In genomic region chr14:47674546-47675238, GRCh38 we compare ENCODE assay signal across 14 cellular contexts. TPM values are rescaled to one million over a fixed set of nuclear protein-coding genes. Genes with fewer than 3 reads are reported as not detected.
DNase-seq lines count a peak whose midpoint lies in the region; ATAC-seq and TF ChIP-seq lines count a peak whose summit lies in the region.
"Had no signal": no experiment of that assay in that cellular context is flagged by ENCODE, and none has a peak within 500 bp of the region (broad histone marks: within the 10 kb centered on the region; RNA-seq: fewer than 3 reads in every experiment).

No MANE protein-coding gene starts in this region.

- ATAC-seq in gastrocnemius medialis: no peak
- ATAC-seq: T-helper 17 cell had no signal

- H3K9ac ChIP-seq in iPS-15b (ENCODE audit: low read depth, low read length): no peak overlapping the region

- no peak for TF ChIP-seq CTCF in gastrocnemius medialis (IDR thresholded peaks at IDR 0.05 in 4 of 5, conservative IDR thresholded peaks at IDR 0.05 in 1 of 5)

- TF ChIP-seq POLR2A in gastrocnemius medialis (IDR thresholded peaks at IDR 0.05): no peak

- peak overlapping the region; percentile 57 for H3K4me3 ChIP-seq in SJCRH30
- peak overlapping the region; percentile 83 for H3K4me3 ChIP-seq in iPS-15b (ENCODE audit: low read depth, low read length)
- H3K4me3 ChIP-seq in gastrocnemius medialis: peak overlapping the region; percentile 5 to 25 (median 6)
- H3K4me3 ChIP-seq: HAP-1 had no signal

- in situ Hi-C loops in gastrocnemius medialis (cut with MboI; ENCODE audit: low sequenced_read_pairs in 4 of 4): no loop called here

- DNase-seq in DMS53 (lab: John Stamatoyannopoulos, UW) (peak; percentile 61), DMS53 treated with DMSO at 0.1 percent for 48 hours (lab: John Stamatoyannopoulos, UW; ENCODE audit: unreplicated experiment) (no peak), SJCRH30 (peak; percentile 18 to 32), gastrocnemius medialis (no peak), LoVo (ENCODE audit: low spot score) (no peak), NCI-H1930 (lab: John Stamatoyannopoulos, UW) (no peak)
- no peak for DNase-seq in activated CD4-positive, alpha-beta T cell treated with anti-CD3 and anti-CD28 coated beads, Interleukin-2, amount 50 U/mL, for 4 hours
- DNase-seq: 8988T; activated naive CD8-positive, alpha-beta T cell treated with anti-CD3 and anti-CD28 coated beads for 36 hours; stimulated activated CD4-positive, alpha-beta T cell treated with anti-CD3 and anti-CD28 coated beads, Interleukin-2, amount 100 ng/mL, for 48 hours; T-helper 17 cell had no signal

- no peak overlapping the region for H3K27ac ChIP-seq in SJCRH30
- no peak overlapping the region for H3K27ac ChIP-seq in gastrocnemius medialis

- no peaks in the 10 kb centered on the region for H3K36me3 ChIP-seq in SJCRH30
- no peaks in the 10 kb centered on the region for H3K36me3 ChIP-seq in iPS-15b (ENCODE audit: control insufficient read depth, insufficient read depth, low read length)
- H3K36me3 ChIP-seq in gastrocnemius medialis: no peaks in the 10 kb centered on the region
- H3K36me3 ChIP-seq: HAP-1 had no signal

- H3K9me3 ChIP-seq in SJCRH30 (replicated peaks) (no peaks in the 10 kb centered on the region), iPS-15b (ENCODE audit: control insufficient read depth, insufficient read depth, low read length) (no peaks in the 10 kb centered on the region), gastrocnemius medialis (no peaks in the 10 kb centered on the region)
- H3K9me3 ChIP-seq: HAP-1 had no signal

- H3K27me3 ChIP-seq in SJCRH30 (no peaks in the 10 kb centered on the region), iPS-15b (ENCODE audit: control insufficient read depth, insufficient read depth, low read length) (peaks cover 61% of the 10 kb centered on the region), gastrocnemius medialis (peaks cover 17 to 37% (median 26%) of the 10 kb centered on the region in 3 donors)

- H3K4me1 ChIP-seq in SJCRH30 (no peaks in the 10 kb centered on the region), iPS-15b (ENCODE audit: control insufficient read depth, insufficient read depth, low read length) (no peaks in the 10 kb centered on the region), gastrocnemius medialis (no peaks in the 10 kb centered on the region)
- H3K4me1 ChIP-seq: HAP-1 had no signal

- intact Hi-C loops in gastrocnemius medialis (cut with DNase I; ENCODE audit: low total_unique reads): no loop called here

RNA-seq across cellular contexts. Expression of gene MDGA2, which starts 0.7 kb away (rescaled TPM):
- 1.4 and 1.9 TPM in 2 replicates for total RNA-seq in SJCRH30 (2014; rRNA removed; shearing (Covaris generic))
- not detected for total RNA-seq in gastrocnemius medialis
- total RNA-seq: activated naive CD8-positive, alpha-beta T cell treated with anti-CD3 and anti-CD28 coated beads for 36 hours; M059J; T-helper 17 cell had no signal

Comparison
In these comparisons a context has a peak if more than half of its experiments do, and no peak if none do; other contexts are left out.
1. DNase-seq: peak in DMS53 (single experiment) and SJCRH30 (2 of 2); none in DMS53 treated with DMSO at 0.1 percent for 48 hours (single experiment), gastrocnemius medialis (0 of 2), LoVo (single experiment), NCI-H1930 (0 of 2) and activated CD4-positive, alpha-beta T cell treated with anti-CD3 and anti-CD28 coated beads, Interleukin-2, amount 50 U/mL, for 4 hours (0 of 2).
2. H3K4me3 ChIP-seq: peak in every context shown above with its lines; median percentile 83 in iPS-15b; 57 in SJCRH30; 6 in gastrocnemius medialis.